23 cellular contexts compared by ENCODE assay signal in the genomic region with DNA sequence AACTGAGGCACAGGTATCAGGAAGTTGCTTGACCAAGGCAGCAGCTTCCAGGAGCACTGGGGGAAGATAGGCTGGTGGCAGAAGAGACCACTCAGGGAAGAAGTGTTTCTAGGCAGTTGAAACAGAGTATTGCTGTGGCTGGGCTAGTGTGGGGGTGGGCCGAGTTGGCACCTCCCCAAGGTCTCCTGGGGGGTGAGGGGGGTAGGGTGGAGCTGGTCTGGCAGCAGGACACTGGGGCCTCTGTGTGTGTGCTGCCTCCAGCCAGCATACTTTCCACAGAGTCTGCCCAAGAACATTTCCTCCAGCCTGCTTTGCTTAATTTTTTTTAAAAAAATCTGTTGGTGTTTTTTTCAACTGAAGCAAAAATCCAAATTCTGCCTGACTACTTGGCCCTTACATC. TPM values are rescaled to one million over a fixed set of nuclear protein-coding genes. Genes with fewer than 3 reads are reported as not detected.
DNase-seq lines count a peak whose midpoint lies in the region; ATAC-seq, FAIRE-seq and TF ChIP-seq lines count a peak whose summit lies in the region.
"Had no signal": no experiment of that assay in that cellular context is flagged by ENCODE, and none has a peak within 500 bp of the region (broad histone marks: within the 10 kb centered on the region; RNA-seq: fewer than 3 reads in every experiment).

No MANE protein-coding gene starts in this region.

- H3K36me3 Mint-ChIP-seq in brain (no peaks in the 10 kb centered on the region), natural killer cell (no peaks in the 10 kb centered on the region)
- H3K36me3 Mint-ChIP-seq: CD14-positive monocyte; CD4-positive, alpha-beta memory T cell had no signal

- peaks cover 0 to 11% (median 0%) of the 10 kb centered on the region in 5 experiments for H3K9me3 Mint-ChIP-seq in brain
- no peaks in the 10 kb centered on the region for H3K9me3 Mint-ChIP-seq in natural killer cell
- H3K9me3 Mint-ChIP-seq: CD14-positive monocyte; CD4-positive, alpha-beta memory T cell; HFFc6 had no signal

- H3K4me3 Mint-ChIP-seq in brain (no peak overlapping the region), natural killer cell (no peak overlapping the region)
- H3K4me3 Mint-ChIP-seq: CD14-positive monocyte; CD4-positive, alpha-beta memory T cell; HFFc6 had no signal

- no peaks in the 10 kb centered on the region for H3K9me3 ChIP-seq in kidney (ENCODE audit: control insufficient read depth in 1 of 2, low read length in 2 of 2)
- no peaks in the 10 kb centered on the region for H3K9me3 ChIP-seq in testis

- H3K27ac Mint-ChIP-seq in brain: peak overlapping the region in 3 of 5 experiments; percentile 6 to 67 (median 9)
- H3K27ac Mint-ChIP-seq in natural killer cell: no peak overlapping the region
- H3K27ac Mint-ChIP-seq: CD14-positive monocyte, HFFc6 had no signal

- H3K4me1 ChIP-seq in kidney (ENCODE audit: control insufficient read depth in 1 of 2, insufficient read depth in 1 of 2, low read depth in 1 of 2, low read length in 2 of 2) (no peaks in the 10 kb centered on the region), testis (no peaks in the 10 kb centered on the region)

- H3K27me3 Mint-ChIP-seq in brain: no peaks in the 10 kb centered on the region
- H3K27me3 Mint-ChIP-seq in natural killer cell (ENCODE audit: low read depth in 2 of 2): peaks cover 7 to 9% of the 10 kb centered on the region in 2 donors

- H3K4me1 Mint-ChIP-seq in brain (peaks cover 3% of the 10 kb centered on the region), natural killer cell (no peaks in the 10 kb centered on the region)
- H3K4me1 Mint-ChIP-seq: CD14-positive monocyte; CD4-positive, alpha-beta memory T cell had no signal

- no peak for TF ChIP-seq POLR2A in testis (IDR thresholded peaks at IDR 0.05)

- H3K9ac ChIP-seq in kidney (ENCODE audit: low read length in 2 of 2): no peak overlapping the region

- no peaks in the 10 kb centered on the region for H3K36me3 ChIP-seq in kidney (ENCODE audit: control insufficient read depth in 1 of 2, insufficient read depth in 2 of 2, low read length in 2 of 2)
- H3K36me3 ChIP-seq in testis (ENCODE audit: low read depth, missing control alignments): no peaks in the 10 kb centered on the region

- H3K27me3 ChIP-seq in testis: no peaks in the 10 kb centered on the region

- FAIRE-seq in kidney (lab: Jason Lieb, UNC): no peak
- FAIRE-seq: A204.1, GM12878, HTR-8/SVneo, K562 had no signal

- intact Hi-C loops in kidney (cut with DNase I) (no loop called here), testis (cut with DNase I; ENCODE audit: low total_unique reads) (no loop called here), natural killer cell (cut with micrococcal nuclease) (no loop called here)

- ATAC-seq in natural killer cell: no peak
- ATAC-seq in GM18870 (IDR thresholded peaks at IDR 0.05; ENCODE audit: unreplicated experiment): no peak
- ATAC-seq: GM12878, HCT116, K562 had no signal

- DNase-seq in RPMI7951 (ENCODE audit: low read depth): peak; percentile 5
- peak; percentile 39 for DNase-seq in kidney
- peak; percentile 27 for DNase-seq in testis
- DNase-seq in natural killer cell: no peak
- no peak for DNase-seq in activated CD4-positive, alpha-beta T cell treated with anti-CD3 and anti-CD28 coated beads, Interleukin-2, amount 50 U/mL, for 48 hours
- DNase-seq: AML-193; Calu3; CD4-positive, alpha-beta memory T cell; DMS79 treated with DMSO at 0.1 percent for 48 hours; GF-D8; GOT3; H7; HFFc6; IMR-90 had no signal

- no peak overlapping the region for H3K4me3 ChIP-seq in kidney (ENCODE audit: low read length in 2 of 2)
- H3K4me3 ChIP-seq in testis: no peak overlapping the region
- H3K4me3 ChIP-seq: GM12878, K562 had no signal

- H3K27ac ChIP-seq in kidney (ENCODE audit: low read depth in 2 of 2, low read length in 2 of 2) (no peak overlapping the region), testis (no peak overlapping the region)

- no peak for TF ChIP-seq CTCF in brain (conservative IDR thresholded peaks at IDR 0.05)
- TF ChIP-seq CTCF in kidney (IDR thresholded peaks at IDR 0.05; ENCODE audit: borderline replicate concordance, extremely low read depth, insufficient read depth): no peak
- no peak for TF ChIP-seq CTCF in testis (IDR thresholded peaks at IDR 0.05)
- no peak for TF ChIP-seq CTCF in natural killer cell (IDR thresholded peaks at IDR 0.05)

- WGBS in testis, 2 donors: 29 to 40% methylated on average over 1 of the region's 1 CpG

RNA-seq across cellular contexts. Expression of a gene that starts 4.1 kb away (rescaled TPM):
- total RNA-seq in RPMI7951 (2014; rRNA removed; shearing (Covaris generic)): 1.2 TPM in 2 replicates
- polyA plus RNA-seq in brain (ENCODE audit: insufficient read depth, low read depth, low replicate concordance) (not detected), kidney (ENCODE audit: insufficient read depth, low read depth, low replicate concordance) (not detected), testis (ENCODE audit: insufficient read depth, low read depth, low replicate concordance) (not detected)
- total RNA-seq in kidney (not detected), testis (under 1 TPM in 1 of 2 donors, not detected in 1; 0.06 TPM), natural killer cell (not detected)
- total RNA-seq: Calu3; CD4-positive, alpha-beta memory T cell; GM12878; H7; HFFc6; IMR-90; K562 had no signal
- polyA plus RNA-seq: BJ; CD14-positive monocyte; CD4-positive, alpha-beta memory T cell; GM12878; IMR-90 had no signal

RNA-seq across cellular contexts. Expression of a gene that starts 13.5 kb away (rescaled TPM):
- 189 and 239 TPM in 2 replicates for total RNA-seq in RPMI7951 (2014; rRNA removed; shearing (Covaris generic))
- 286 TPM for polyA plus RNA-seq in brain (ENCODE audit: insufficient read depth, low read depth, low replicate concordance)
- total RNA-seq in kidney: 185 TPM
- 285 TPM for polyA plus RNA-seq in kidney (ENCODE audit: insufficient read depth, low read depth, low replicate concordance)
- total RNA-seq in testis: 100 to 1,000 TPM; 206 to 288 TPM
- polyA plus RNA-seq in testis (ENCODE audit: insufficient read depth, low read depth, low replicate concordance): 179 TPM
- total RNA-seq in natural killer cell: 10 to 100 TPM; 52.0 to 63.2 (median 57.8) TPM

Comparison
In these comparisons a context has a peak if more than half of its experiments do, and no peak if none do; other contexts are left out.
1. DNase-seq: peak in RPMI7951 (single experiment), kidney (single experiment) and testis (single experiment); none in natural killer cell (single experiment) and activated CD4-positive, alpha-beta T cell treated with anti-CD3 and anti-CD28 coated beads, Interleukin-2, amount 50 U/mL, for 48 hours (0 of 2).
2. H3K27ac Mint-ChIP-seq: peak in brain (3 of 5); none in natural killer cell (0 of 2).